ENCODE assay signal across 31 cellular contexts in the genomic region with DNA sequence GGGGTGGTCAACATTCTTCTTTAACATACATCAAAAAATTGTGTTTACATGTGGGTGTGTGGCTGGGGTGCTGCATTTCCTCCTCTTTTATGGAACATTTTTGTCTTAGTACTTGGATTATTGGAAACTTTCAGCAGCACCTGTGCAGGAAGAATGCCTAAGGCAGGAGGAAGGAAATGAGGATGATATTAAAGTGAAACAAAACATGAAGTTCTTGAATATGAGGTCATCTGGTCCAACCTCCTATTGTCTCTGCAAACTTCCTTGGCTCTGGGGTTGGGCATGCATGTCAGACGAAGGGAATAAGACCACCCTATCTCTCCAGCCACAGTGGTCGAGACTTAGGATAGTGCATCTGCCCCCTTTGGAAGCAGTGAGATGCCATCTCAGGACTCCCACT. TPM values are rescaled to one million over a fixed set of nuclear protein-coding genes. Genes with fewer than 3 reads are reported as not detected.
DNase-seq lines count a peak whose midpoint lies in the region; ATAC-seq and TF ChIP-seq lines count a peak whose summit lies in the region.
"Had no signal": no experiment of that assay in that cellular context is flagged by ENCODE, and none has a peak within 500 bp of the region (broad histone marks: within the 10 kb centered on the region; RNA-seq: fewer than 3 reads in every experiment).

No MANE protein-coding gene starts in this region.

- no peaks in the 10 kb centered on the region for H3K27me3 ChIP-seq in heart right ventricle
- H3K27me3 ChIP-seq in subcutaneous abdominal adipose tissue (ENCODE audit: control insufficient read depth in 5 of 5, insufficient read depth in 4 of 5, low read length in 5 of 5): no peaks in the 10 kb centered on the region
- no peaks in the 10 kb centered on the region for H3K27me3 ChIP-seq in vagina
- H3K27me3 ChIP-seq: BE2C had no signal

- H3K4me1 Mint-ChIP-seq in chondrocyte (ENCODE audit: low read depth): no peaks in the 10 kb centered on the region
- H3K4me1 Mint-ChIP-seq: CD8-positive, alpha-beta memory T cell had no signal

- H3K9me3 Mint-ChIP-seq in chondrocyte (ENCODE audit: low read depth): no peaks in the 10 kb centered on the region
- H3K9me3 Mint-ChIP-seq: HFFc6 had no signal

- peaks cover 10% of the 10 kb centered on the region for H3K27me3 Mint-ChIP-seq in chondrocyte (ENCODE audit: low read depth)

- H3K36me3 Mint-ChIP-seq in chondrocyte (ENCODE audit: low read depth): no peaks in the 10 kb centered on the region
- H3K36me3 Mint-ChIP-seq: CD14-positive monocyte; CD8-positive, alpha-beta memory T cell had no signal

- H3K27ac Mint-ChIP-seq in chondrocyte (ENCODE audit: unreplicated experiment): no peak overlapping the region
- H3K27ac Mint-ChIP-seq: CD14-positive monocyte; CD8-positive, alpha-beta memory T cell; HFFc6 had no signal

- H3K4me3 ChIP-seq in heart right ventricle (no peak overlapping the region), subcutaneous abdominal adipose tissue (ENCODE audit: low read depth in 1 of 5, low read length in 5 of 5) (no peak overlapping the region), vagina (no peak overlapping the region)
- H3K4me3 ChIP-seq: HAP-1, K562, PC-9 had no signal

- no peak overlapping the region for H3K4me3 Mint-ChIP-seq in chondrocyte (ENCODE audit: unreplicated experiment)
- H3K4me3 Mint-ChIP-seq: CD14-positive monocyte; CD8-positive, alpha-beta memory T cell; HFFc6 had no signal

- H3K4me1 ChIP-seq in heart right ventricle (peaks cover 0 to 36% (median 0%) of the 10 kb centered on the region in 9 donors), subcutaneous abdominal adipose tissue (ENCODE audit: control insufficient read depth in 5 of 5, insufficient read depth in 5 of 5, low read length in 5 of 5) (peaks cover 0 to 37% (median 3%) of the 10 kb centered on the region in 5 donors), vagina (no peaks in the 10 kb centered on the region)
- H3K4me1 ChIP-seq: BE2C, HAP-1 had no signal

- ATAC-seq in heart right ventricle (peak in 5 of 8 donors; percentile 27 to 52 (median 48)), left cardiac atrium (no peak)
- ATAC-seq: K562 had no signal

- H3K9ac ChIP-seq in subcutaneous abdominal adipose tissue (ENCODE audit: low read length in 5 of 5): no peak overlapping the region

- H3K36me3 ChIP-seq in heart right ventricle (no peaks in the 10 kb centered on the region), subcutaneous abdominal adipose tissue (ENCODE audit: control insufficient read depth in 5 of 5, insufficient read depth in 5 of 5, low read length in 5 of 5) (no peaks in the 10 kb centered on the region), vagina (no peaks in the 10 kb centered on the region)
- H3K36me3 ChIP-seq: BE2C, HAP-1 had no signal

- DNase-seq in heart right ventricle (no peak), left cardiac atrium (no peak), dermis microvascular lymphatic vessel endothelial cell (ENCODE audit: low read depth in 2 of 2) (peak; percentile 16 to 60), lung microvascular endothelial cell (ENCODE audit: low read depth in 2 of 2) (peak; percentile 29 to 80), mesenteric fat pad (ENCODE audit: low spot score) (no peak), vagina (ENCODE audit: extremely low spot score in 2 of 2) (no peak), chondrocyte (ENCODE audit: low spot score) (no peak)
- DNase-seq: 8988T; ACHN; BE2C; CD8-positive, alpha-beta memory T cell; DMS79 treated with DMSO at 0.1 percent for 48 hours; GF-D8; GOT3; HFFc6; Kasumi-1; NCI-H1105; NCI-H146; NCI-H2029; NCI-H446; NCI-H526; NCI-H82; PC-9; SHP77 had no signal

- no peak for TF ChIP-seq CTCF in heart right ventricle (IDR thresholded peaks at IDR 0.05)
- TF ChIP-seq CTCF in vagina (IDR thresholded peaks at IDR 0.05): no peak
- TF ChIP-seq CTCF in chondrocyte (IDR thresholded peaks at IDR 0.05): no peak

- no peak for TF ChIP-seq POLR2A in vagina (IDR thresholded peaks at IDR 0.05)

- H3K9me3 ChIP-seq in heart right ventricle (peaks cover 0 to 9% (median 0%) of the 10 kb centered on the region in 11 donors), subcutaneous abdominal adipose tissue (ENCODE audit: control insufficient read depth in 5 of 5, low read length in 5 of 5) (peaks cover 0 to 6% (median 0%) of the 10 kb centered on the region in 5 donors), vagina (no peaks in the 10 kb centered on the region)
- H3K9me3 ChIP-seq: BE2C, HAP-1 had no signal

- 46% methylated on average over 2 of the region's 2 CpGs for WGBS in heart right ventricle, 2 donors

- H3K27ac ChIP-seq in heart right ventricle (peak overlapping the region; percentile 40 to 89 (median 71)), subcutaneous abdominal adipose tissue (ENCODE audit: low read depth, low read length) (peak overlapping the region; percentile 81), vagina (no peak overlapping the region)
- H3K27ac ChIP-seq: PC-9 had no signal

- intact Hi-C loops in heart right ventricle (cut with DNase I) (loop anchor here in 1 of 10 donors (2.0 to 5.0 kb wide), 2 partner anchors 66 to 284 kb away; no protein-coding TSS in a partner anchor), left cardiac atrium (cut with DNase I) (no loop called here), vagina (cut with DNase I) (no loop called here)

RNA-seq across cellular contexts. Expression of a gene that starts 20.6 kb away (rescaled TPM):
- total RNA-seq in heart right ventricle (not detected), left cardiac atrium (not detected), dermis microvascular lymphatic vessel endothelial cell (not detected in 2 replicates), lung microvascular endothelial cell (not detected in 2 replicates), mesenteric fat pad (not detected), vagina (not detected), chondrocyte (not detected in 3 replicates)
- polyA plus RNA-seq in heart right ventricle: not detected
- total RNA-seq: CD8-positive, alpha-beta memory T cell; HFFc6; HT1080; K562; M059J; PC-9; RPMI7951 had no signal
- polyA plus RNA-seq: CD14-positive monocyte; CD8-positive, alpha-beta memory T cell; K562 had no signal

RNA-seq across cellular contexts. Expression of a gene that starts 27.7 kb away (rescaled TPM):
- total RNA-seq in heart right ventricle (not detected), left cardiac atrium (not detected), dermis microvascular lymphatic vessel endothelial cell (not detected in 2 replicates), lung microvascular endothelial cell (not detected in 2 replicates), mesenteric fat pad (not detected), vagina (not detected), chondrocyte (not detected in 3 replicates)
- not detected for polyA plus RNA-seq in heart right ventricle
- total RNA-seq: CD8-positive, alpha-beta memory T cell; HFFc6; HT1080; K562; M059J; PC-9; RPMI7951 had no signal
- polyA plus RNA-seq: CD14-positive monocyte; CD8-positive, alpha-beta memory T cell; K562 had no signal

Comparison
In these comparisons a context has a peak if more than half of its experiments do, and no peak if none do; other contexts are left out.
1. ATAC-seq: peak in heart right ventricle (5 of 8); none in left cardiac atrium (0 of 2).
2. DNase-seq: peak in dermis microvascular lymphatic vessel endothelial cell (2 of 2) and lung microvascular endothelial cell (2 of 2); none in heart right ventricle (0 of 2), left cardiac atrium (single experiment), mesenteric fat pad (single experiment), vagina (0 of 2) and chondrocyte (single experiment).